9 cellular contexts compared by ENCODE assay signal in genomic region chr3:52237006-52237658, GRCh38. TPM values are rescaled to one million over a fixed set of nuclear protein-coding genes. Genes with fewer than 3 reads are reported as not detected.
DNase-seq lines count a peak whose midpoint lies in the region; FAIRE-seq and TF ChIP-seq lines count a peak whose summit lies in the region.
"Had no signal": no experiment of that assay in that cellular context is flagged by ENCODE, and none has a peak within 500 bp of the region (broad histone marks: within the 10 kb centered on the region; RNA-seq: fewer than 3 reads in every experiment).

No MANE protein-coding gene starts in this region.

- intact Hi-C loops in Caco-2 (cut with micrococcal nuclease; ENCODE audit: unreplicated experiment) (no loop called here), esophagus squamous epithelium (cut with DNase I) (loop anchor here (5.0 kb wide), 1 partner anchor 35 kb away; no protein-coding TSS in a partner anchor)

- no peak overlapping the region for H3K9ac ChIP-seq in parathyroid adenoma

- no peak for DNase-seq in Caco-2
- peak; percentile 22 for DNase-seq in RCC 7860 (ENCODE audit: low spot score)
- DNase-seq in esophagus squamous epithelium (lab: John Stamatoyannopoulos, UW), result no peak
- no peak for DNase-seq in frontal cortex (ENCODE audit: low spot score in 2 of 2)
- no peak for DNase-seq in inferior parietal cortex (ENCODE audit: extremely low spot score)
- no peak for DNase-seq in DMS79 (lab: John Stamatoyannopoulos, UW)
- no peak for DNase-seq in activated CD4-positive, alpha-beta T cell treated with anti-CD3 and anti-CD28 coated beads, Interleukin-2, amount 50 U/mL, for 4 hours

- peak overlapping the region; percentile 98 for H2AFZ ChIP-seq in parathyroid adenoma

- peak overlapping the region; percentile 95 to 97 (median 96) for H3K27ac ChIP-seq in esophagus squamous epithelium
- H3K27ac ChIP-seq in parathyroid adenoma, result peak overlapping the region; percentile 78

- H3K9me3 ChIP-seq in Caco-2 (no peaks in the 10 kb centered on the region), esophagus squamous epithelium (no peaks in the 10 kb centered on the region), parathyroid adenoma (ENCODE audit: control insufficient read depth, low read length) (no peaks in the 10 kb centered on the region)

- H3K27ac Mint-ChIP-seq in Caco-2 (ENCODE audit: unreplicated experiment), result no peak overlapping the region

- TF ChIP-seq CTCF in Caco-2 (IDR thresholded peaks at IDR 0.05; ENCODE audit: insufficient read depth in 1 of 2, low read depth in 1 of 2, low read length in 1 of 2, severe bottlenecking in 1 of 2, unreplicated experiment in 1 of 2) (no peak), esophagus squamous epithelium (IDR thresholded peaks at IDR 0.05) (no peak), parathyroid adenoma (IDR thresholded peaks at IDR 0.05) (no peak)

- WGBS in esophagus squamous epithelium, 2 donors, result 55 to 74% methylated on average over 3 to 5 of the region's 6 CpGs

- CTCF ChIA-PET in Caco-2 (lab: Charles Lee), result interaction anchor here (0.5 to 3.4 kb wide), 4 partner anchors 9 to 143 kb away, joined by 3 to 20 read pairs (median 3); partner anchors contain the start of gene PPM1M

- POLR2A ChIA-PET in Caco-2 (lab: Charles Lee), result no interaction called here

- H3K4me1 Mint-ChIP-seq in Caco-2 (ENCODE audit: low read depth, unreplicated experiment), result peaks cover 8% of the 10 kb centered on the region

- H3K79me2 ChIP-seq in parathyroid adenoma, result no peaks in the 10 kb centered on the region

- no TSS peak for BruUV-seq in Caco-2 (replicated peaks; lab: Mats Ljungman, UMichigan)

- peaks cover 8% of the 10 kb centered on the region for H3K36me3 Mint-ChIP-seq in Caco-2 (ENCODE audit: insufficient read depth, unreplicated experiment)

- no peaks in the 10 kb centered on the region for H3K9me3 Mint-ChIP-seq in Caco-2 (ENCODE audit: unreplicated experiment)

- H3K36me3 ChIP-seq in Caco-2 (ENCODE audit: control insufficient read depth, insufficient read depth, low read length) (no peaks in the 10 kb centered on the region; the same call in 1 of the 2 replicates), esophagus squamous epithelium (peaks cover 6 to 39% (median 8%) of the 10 kb centered on the region in 3 donors), parathyroid adenoma (ENCODE audit: control insufficient read depth, insufficient read depth, low read length) (no peaks in the 10 kb centered on the region)

- H3K4me3 Mint-ChIP-seq in Caco-2 (ENCODE audit: unreplicated experiment), result peak overlapping the region; percentile 83

- FAIRE-seq in RCC 7860 (lab: Jason Lieb, UNC) (no peak), frontal cortex (lab: Jason Lieb, UNC) (no peak)

- H3K4me1 ChIP-seq in Caco-2 (peaks cover 17% of the 10 kb centered on the region; the same call in 1 of the 2 replicates), esophagus squamous epithelium (peaks cover 35 to 78% (median 35%) of the 10 kb centered on the region in 3 donors), parathyroid adenoma (peaks cover 18% of the 10 kb centered on the region)

- H3K4me2 ChIP-seq in parathyroid adenoma (ENCODE audit: low read length), result peak overlapping the region; percentile 97

- TF ChIP-seq POLR2A in esophagus squamous epithelium (IDR thresholded peaks at IDR 0.05), result no peak

- no peaks in the 10 kb centered on the region for H3K27me3 Mint-ChIP-seq in Caco-2 (ENCODE audit: insufficient read depth, unreplicated experiment)

- H3K4me3 ChIP-seq in Caco-2 (ENCODE audit: low read depth, low read length) (no peak overlapping the region), esophagus squamous epithelium (peak overlapping the region in 3 of 4 donors; percentile 84 to 94 (median 93)), parathyroid adenoma (ENCODE audit: low read depth, low read length) (no peak overlapping the region)

- no peaks in the 10 kb centered on the region for H3K27me3 ChIP-seq in Caco-2 (replicated peaks; ENCODE audit: control insufficient read depth, insufficient read depth, low read length)
- H3K27me3 ChIP-seq in esophagus squamous epithelium, result no peaks in the 10 kb centered on the region
- H3K27me3 ChIP-seq in parathyroid adenoma (ENCODE audit: control insufficient read depth, insufficient read depth, low read length), result no peaks in the 10 kb centered on the region

RNA-seq across cellular contexts. Expression of gene TWF2, which starts 1.8 kb away (rescaled TPM):
- total RNA-seq in Caco-2 (2022) (29.9 and 30.5 TPM in 2 replicates), esophagus squamous epithelium (10 to 100 TPM; 31.6 to 74.9 (median 55.7) TPM), frontal cortex (24.5 TPM)

RNA-seq across cellular contexts. Expression of gene PPM1M, which starts 8.4 kb away (rescaled TPM):
- total RNA-seq in Caco-2 (2022), result 6.7 and 8.3 TPM in 2 replicates
- total RNA-seq in esophagus squamous epithelium, result 10 to 100 TPM in 3 of 4 donors, 1 to 10 TPM in 1; 3.2 to 25.6 (median 12.3) TPM
- total RNA-seq in frontal cortex, result 6.9 TPM

RNA-seq across cellular contexts. Expression of gene TLR9, which starts 11.7 kb away (rescaled TPM):
- not detected in 2 replicates for total RNA-seq in Caco-2 (2022)
- total RNA-seq in esophagus squamous epithelium, result not detected
- not detected for total RNA-seq in frontal cortex
- total RNA-seq: RPMI7951 had no signal

RNA-seq across cellular contexts. Expression of gene ALAS1, which starts 39.2 kb away (rescaled TPM):
- total RNA-seq in Caco-2 (2022) (53.1 and 60.0 TPM in 2 replicates), esophagus squamous epithelium (10 to 100 TPM; 28.3 to 45.5 (median 35.1) TPM), frontal cortex (51.4 TPM)

RNA-seq across cellular contexts. Expression of gene WDR82, which starts 41.3 kb away (rescaled TPM):
- 67.1 and 68.7 TPM in 2 replicates for total RNA-seq in Caco-2 (2022)
- total RNA-seq in esophagus squamous epithelium, result 10 to 100 TPM; 42.7 to 58.7 (median 52.9) TPM
- 151 TPM for total RNA-seq in frontal cortex

Comparison
In these comparisons a context has a peak if more than half of its experiments do, and no peak if none do; other contexts are left out.
1. H3K4me3 ChIP-seq: peak in esophagus squamous epithelium (3 of 4); none in Caco-2 (single experiment) and parathyroid adenoma (single experiment).